ENCODE assay signal across 8 cellular contexts in the genomic region with DNA sequence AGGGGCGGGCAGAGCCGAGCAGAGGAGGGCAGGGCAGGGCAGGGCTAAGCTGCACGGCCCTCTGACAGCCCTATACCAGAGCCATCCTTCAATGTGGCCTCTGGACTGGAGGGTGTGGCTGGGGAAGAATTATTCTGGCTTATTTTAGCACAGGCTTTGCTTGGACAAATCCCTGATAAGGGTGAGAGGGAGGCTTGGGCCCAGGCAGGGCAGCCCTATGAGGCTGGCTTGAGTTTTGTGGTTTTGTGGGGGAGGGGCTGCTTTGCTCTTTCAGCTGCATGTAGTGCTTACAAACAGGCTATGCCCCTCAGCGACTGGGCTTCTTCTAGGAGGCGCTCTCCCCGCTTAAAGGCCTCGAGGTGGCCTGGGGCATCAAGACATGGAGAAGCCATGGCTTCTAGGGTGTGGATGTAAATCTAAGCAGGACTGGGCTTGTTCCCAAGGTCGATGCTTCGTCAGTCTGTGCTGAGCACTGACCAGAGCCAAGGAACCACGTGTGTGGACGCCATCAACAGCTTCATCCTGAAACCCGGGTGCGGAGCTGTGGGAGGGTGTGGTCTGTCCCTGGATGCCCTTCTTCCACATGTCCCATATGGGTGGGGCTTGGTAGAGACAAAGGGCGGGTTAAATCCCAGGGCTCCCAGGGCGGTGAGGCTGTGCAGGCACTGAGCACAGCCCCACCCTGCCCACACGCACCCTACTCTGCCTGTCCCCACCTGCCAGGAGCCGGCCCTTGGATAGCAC. TPM values are rescaled to one million over a fixed set of nuclear protein-coding genes. Genes with fewer than 3 reads are reported as not detected.
A peak's percentile ranks its signal among the peaks of the same experiment; 100 is the strongest.
DNase-seq lines count a peak whose midpoint lies in the region; ATAC-seq and TF ChIP-seq lines count a peak whose summit lies in the region.
"Had no signal": no experiment of that assay in that cellular context is flagged by ENCODE, and none has a peak within 500 bp of the region (broad histone marks: within the 10 kb centered on the region; RNA-seq: fewer than 3 reads in every experiment).

No MANE protein-coding gene starts in this region.

- H3K36me3 ChIP-seq in NT2/D1 (ENCODE audit: insufficient read depth, insufficient read length, low read length) (peaks cover 100% of the 10 kb centered on the region), mammary epithelial cell (ENCODE audit: insufficient read depth, low read length) (peaks cover 39% of the 10 kb centered on the region), left ventricle myocardium inferior (peaks cover 82% of the 10 kb centered on the region), suprapubic skin (peaks cover 85% of the 10 kb centered on the region)

- no TSS peak for BruUV-seq in mammary epithelial cell (replicated peaks; lab: Mats Ljungman, UMichigan)

- intact Hi-C loops in mammary epithelial cell (cut with micrococcal nuclease) = loop anchor here (1.0 to 2.0 kb wide), 3 partner anchors 45 to 75 kb away; a partner anchor contains a TSS
- intact Hi-C loops in left ventricle myocardium inferior (cut with micrococcal nuclease) = loop anchor here (5.0 kb wide), 1 partner anchor 77 kb away; no protein-coding TSS in a partner anchor

- no peak overlapping the region for H3K4me2 ChIP-seq in mammary epithelial cell (ENCODE audit: insufficient read depth, low read depth, low read length)

- peaks cover 7% of the 10 kb centered on the region for H3K4me1 ChIP-seq in NT2/D1 (ENCODE audit: insufficient read depth, insufficient read length)
- peaks cover 30% of the 10 kb centered on the region for H3K4me1 ChIP-seq in mammary epithelial cell (ENCODE audit: insufficient read depth, low read length)
- peaks cover 37% of the 10 kb centered on the region for H3K4me1 ChIP-seq in left ventricle myocardium inferior
- H3K4me1 ChIP-seq in suprapubic skin = peaks cover 49% of the 10 kb centered on the region

- no peaks in the 10 kb centered on the region for H3K9me3 ChIP-seq in NT2/D1 (ENCODE audit: insufficient read depth, low read length)
- H3K9me3 ChIP-seq in mammary epithelial cell (replicated peaks; ENCODE audit: insufficient read depth, low read length) = no peaks in the 10 kb centered on the region
- H3K9me3 ChIP-seq in left ventricle myocardium inferior (replicated peaks) = no peaks in the 10 kb centered on the region
- H3K9me3 ChIP-seq in suprapubic skin = no peaks in the 10 kb centered on the region

- CTCF ChIA-PET in mammary epithelial cell (lab: Charles Lee; ENCODE audit: low non-redundant PET) = no interaction called here

- TF ChIP-seq CTCF in mammary epithelial cell (conservative IDR thresholded peaks at IDR 0.05 in 1 of 2, IDR thresholded peaks at IDR 0.05 in 1 of 2; ENCODE audit: extremely low read depth in 1 of 2, insufficient read depth in 1 of 2, low read depth in 1 of 2, low read length in 2 of 2) = no peak
- no peak for TF ChIP-seq CTCF in left ventricle myocardium inferior (IDR thresholded peaks at IDR 0.05; ENCODE audit: borderline replicate concordance)
- no peak for TF ChIP-seq CTCF in suprapubic skin (IDR thresholded peaks at IDR 0.05)

- dilution Hi-C loops in mammary epithelial cell (cut with HindIII; ENCODE audit: low sequenced_read_pairs) = no loop called here

- H3K4me3 ChIP-seq in NT2/D1 (ENCODE audit: insufficient read length, low read depth) (no peak overlapping the region), mammary epithelial cell (replicated peaks in 1 of 3; ENCODE audit: insufficient read depth in 1 of 3, low read depth in 2 of 3, low read length in 3 of 3) (no peak overlapping the region), left ventricle myocardium inferior (peak overlapping the region; percentile 7), suprapubic skin (no peak overlapping the region)
- H3K4me3 ChIP-seq: GM12878 had no signal

- TF ChIP-seq EP300 in suprapubic skin (IDR thresholded peaks at IDR 0.05) = no peak

- H3K27me3 ChIP-seq in NT2/D1 (ENCODE audit: insufficient read depth, insufficient read length) (no peaks in the 10 kb centered on the region), mammary epithelial cell (ENCODE audit: insufficient read depth, low read length) (no peaks in the 10 kb centered on the region), left ventricle myocardium inferior (ENCODE audit: low read depth) (no peaks in the 10 kb centered on the region), suprapubic skin (no peaks in the 10 kb centered on the region)

- in situ Hi-C loops in mammary epithelial cell (cut with MboI; ENCODE audit: low sequenced_read_pairs in 2 of 2) = loop anchor here (5.0 kb wide), 2 partner anchors 67 to 72 kb away; no protein-coding TSS in a partner anchor

- DNase-seq in NT2/D1 (ENCODE audit: low read depth, low spot score) (peak; percentile 3), mammary epithelial cell (peak; percentile 90), left ventricle myocardium inferior (peak; percentile 66), suprapubic skin (ENCODE audit: low spot score in 2 of 2) (peak; percentile 67 to 83), NCI-H1417 (lab: John Stamatoyannopoulos, UW) (no peak)

- no peak for ATAC-seq in HG03280 (IDR thresholded peaks at IDR 0.05; ENCODE audit: unreplicated experiment)
- ATAC-seq in HG03025 (IDR thresholded peaks at IDR 0.05; ENCODE audit: low FRiP score, unreplicated experiment) = no peak

- WGBS in mammary epithelial cell (ENCODE audit: low coverage, missing lambda C conversion rate) = 75% methylated on average over 12 of the region's 17 CpGs
- 37% methylated on average over 12 of the region's 17 CpGs for WGBS in suprapubic skin

- H4K20me1 ChIP-seq in mammary epithelial cell (ENCODE audit: insufficient read depth, low read length) = no peaks in the 10 kb centered on the region

- H3K27ac ChIP-seq in mammary epithelial cell (ENCODE audit: insufficient read depth, low read depth, low read length) (peak overlapping the region; percentile 36), left ventricle myocardium inferior (replicated peaks) (peak overlapping the region; percentile 80), suprapubic skin (peak overlapping the region; percentile 78)

- H2AFZ ChIP-seq in mammary epithelial cell (ENCODE audit: low read depth, low read length) = no peak overlapping the region

- no peak for TF ChIP-seq POLR2A in suprapubic skin (IDR thresholded peaks at IDR 0.05)

- H3K79me2 ChIP-seq in mammary epithelial cell (ENCODE audit: insufficient read depth, low read length) = peaks cover 58% of the 10 kb centered on the region

- H3K9ac ChIP-seq in NT2/D1 (ENCODE audit: insufficient read length, low read depth) (peak overlapping the region; percentile 44), mammary epithelial cell (ENCODE audit: insufficient read depth, low read length) (no peak overlapping the region)

RNA-seq across cellular contexts. Expression of a gene that starts 45.7 kb away (rescaled TPM):
- total RNA-seq in mammary epithelial cell (10 to 100 TPM; 13.4 to 25.0 TPM), left ventricle myocardium inferior (7.3 TPM), suprapubic skin (10 to 100 TPM; 45.0 to 53.6 (median 50.0) TPM)
- polyA plus RNA-seq in mammary epithelial cell = 25.2 TPM
- 48.0 TPM for polyA minus RNA-seq in mammary epithelial cell

RNA-seq across cellular contexts. Expression of a gene that starts 49.0 kb away (rescaled TPM):
- 10 to 100 TPM; 57.6 to 98.9 TPM for total RNA-seq in mammary epithelial cell
- polyA plus RNA-seq in mammary epithelial cell = 15.2 TPM
- 26.5 TPM for polyA minus RNA-seq in mammary epithelial cell
- total RNA-seq in left ventricle myocardium inferior = 37.3 TPM
- 100 to 1,000 TPM; 135 to 201 (median 153) TPM for total RNA-seq in suprapubic skin

Comparison
In these comparisons a context has a peak if more than half of its experiments do, and no peak if none do; other contexts are left out.
1. DNase-seq: peak in NT2/D1 (single experiment), mammary epithelial cell (single experiment), left ventricle myocardium inferior (single experiment) and suprapubic skin (2 of 2); none in NCI-H1417 (0 of 3).
2. Peak in every context shown above with its lines, with median percentiles within 50 percentile points of each other: H3K27ac ChIP-seq.